ENCODE assay signal across 3 cellular contexts in genomic region chr7:22220947-22221346, GRCh38.
TF ChIP-seq lines count a peak whose summit lies in the region.

No MANE protein-coding gene starts in this region.

TF ChIP-seq in liver, 16 proteins besides CTCF, POLR2A, EP300 and RAD21:
- TF ChIP-seq ATF3 (IDR thresholded peaks at IDR 0.05): no peak
- TF ChIP-seq REST (IDR thresholded peaks at IDR 0.05): peak; percentile 46
- peak; percentile 23 for TF ChIP-seq SP1 (IDR thresholded peaks at IDR 0.05)

TF ChIP-seq in HepG2, 621 proteins besides CTCF, POLR2A, EP300 and RAD21 (continued from another document and continues in another):
- no peak for TF ChIP-seq DMTF1 (CRISPR knock-in tag; IDR thresholded peaks at IDR 0.05)
- no peak for TF ChIP-seq HDAC1 (CRISPR knock-in tag; IDR thresholded peaks at IDR 0.05)
- no peak for TF ChIP-seq ZHX1 (CRISPR knock-in tag; IDR thresholded peaks at IDR 0.05; ENCODE audit: low read depth)
- TF ChIP-seq ZNF547 (CRISPR knock-in tag; IDR thresholded peaks at IDR 0.05): no peak
- no peak for TF ChIP-seq HMG20A (CRISPR knock-in tag; IDR thresholded peaks at IDR 0.05; ENCODE audit: borderline replicate concordance)
- TF ChIP-seq ZNF792 (CRISPR knock-in tag; IDR thresholded peaks at IDR 0.05): no peak
- no peak for TF ChIP-seq ZNF431 (CRISPR knock-in tag; IDR thresholded peaks at IDR 0.05; ENCODE audit: borderline replicate concordance, low read depth)
- no peak for TF ChIP-seq ZBTB44 (CRISPR knock-in tag; IDR thresholded peaks at IDR 0.05)
- TF ChIP-seq HNF1A (IDR thresholded peaks at IDR 0.05; ENCODE audit: low read depth): no peak
- TF ChIP-seq HNF1A (CRISPR knock-in tag; IDR thresholded peaks at IDR 0.05; ENCODE audit: borderline replicate concordance): no peak
- no peak for TF ChIP-seq ZBTB8A (CRISPR knock-in tag; IDR thresholded peaks at IDR 0.05; ENCODE audit: borderline replicate concordance, low read depth)
- no peak for TF ChIP-seq HOXA5 (CRISPR knock-in tag; IDR thresholded peaks at IDR 0.05)
- no peak for TF ChIP-seq PAF1 (CRISPR knock-in tag; IDR thresholded peaks at IDR 0.05)
- no peak for TF ChIP-seq KDM5B (CRISPR knock-in tag; IDR thresholded peaks at IDR 0.05; ENCODE audit: borderline replicate concordance)
- TF ChIP-seq RBFOX2 (IDR thresholded peaks at IDR 0.05; ENCODE audit: low read depth, low read length): no peak

TF ChIP-seq in HEK293T, 16 proteins besides CTCF, POLR2A, EP300 and RAD21 (continued from another document):
- TF ChIP-seq PKNOX1 (IDR thresholded peaks at IDR 0.05) (no peak), FOXA1 (IDR thresholded peaks at IDR 0.05) (no peak), TARDBP (IDR thresholded peaks at IDR 0.05) (no peak), BHLHE40 (IDR thresholded peaks at IDR 0.05; ENCODE audit: borderline replicate concordance) (no peak), NFRKB (IDR thresholded peaks at IDR 0.05) (no peak), ARNT (IDR thresholded peaks at IDR 0.05) (no peak), ELF4 (IDR thresholded peaks at IDR 0.05) (no peak), L3MBTL2 (conservative IDR thresholded peaks at IDR 0.05) (no peak), HDGF (IDR thresholded peaks at IDR 0.05; ENCODE audit: borderline replicate concordance) (no peak), CTBP1 (IDR thresholded peaks at IDR 0.05; ENCODE audit: borderline replicate concordance) (no peak), FOXM1 (IDR thresholded peaks at IDR 0.05; ENCODE audit: borderline replicate concordance) (no peak)
